Comparison of ENCODE assay signal across 8 cellular contexts in genomic region chr3:126982125-126982521, GRCh38. TPM values are rescaled to one million over a fixed set of nuclear protein-coding genes. Genes with fewer than 3 reads are reported as not detected.
DNase-seq lines count a peak whose midpoint lies in the region; ATAC-seq lines count a peak whose summit lies in the region.

No MANE protein-coding gene starts in this region.

- peaks cover 6 to 8% of the 10 kb centered on the region in 2 donors for H3K4me1 ChIP-seq in naive thymus-derived CD4-positive, alpha-beta T cell (ENCODE audit: control insufficient read depth in 2 of 2, insufficient read depth in 2 of 2, low read length in 2 of 2)
- peaks cover 0 to 48% (median 33%) of the 10 kb centered on the region in 5 donors for H3K4me1 ChIP-seq in subcutaneous abdominal adipose tissue (ENCODE audit: control insufficient read depth in 5 of 5, insufficient read depth in 5 of 5, low read length in 5 of 5)

- H3K4me3 ChIP-seq in naive thymus-derived CD4-positive, alpha-beta T cell (ENCODE audit: low read length) = peak overlapping the region; percentile 57
- peak overlapping the region in 4 of 5 donors; percentile 48 to 67 (median 53) for H3K4me3 ChIP-seq in subcutaneous abdominal adipose tissue (ENCODE audit: low read depth in 1 of 5, low read length in 5 of 5)

- H3K27me3 ChIP-seq in naive thymus-derived CD4-positive, alpha-beta T cell (ENCODE audit: control insufficient read depth in 2 of 2, insufficient read depth in 2 of 2, low read length in 2 of 2) = no peaks in the 10 kb centered on the region
- H3K27me3 ChIP-seq in subcutaneous abdominal adipose tissue (ENCODE audit: control insufficient read depth in 5 of 5, insufficient read depth in 4 of 5, low read length in 5 of 5) = peaks cover 0 to 4% (median 0%) of the 10 kb centered on the region in 5 donors

- POLR2A ChIA-PET in naive thymus-derived CD4-positive, alpha-beta T cell (lab: Charles Lee) = interaction anchor here (0.8 to 1.0 kb wide), 2 partner anchors 35 to 279 kb away, joined by 3 read pairs; no protein-coding TSS in a partner anchor

- no peaks in the 10 kb centered on the region for H3K36me3 ChIP-seq in naive thymus-derived CD4-positive, alpha-beta T cell (ENCODE audit: control insufficient read depth in 2 of 3, insufficient read depth in 3 of 3, low read length in 3 of 3)
- no peaks in the 10 kb centered on the region for H3K36me3 ChIP-seq in subcutaneous abdominal adipose tissue (ENCODE audit: control insufficient read depth in 5 of 5, insufficient read depth in 5 of 5, low read length in 5 of 5)

- H3K9me3 ChIP-seq in naive thymus-derived CD4-positive, alpha-beta T cell (ENCODE audit: control insufficient read depth in 2 of 3, low read length in 3 of 3) = no peaks in the 10 kb centered on the region
- no peaks in the 10 kb centered on the region for H3K9me3 ChIP-seq in subcutaneous abdominal adipose tissue (ENCODE audit: control insufficient read depth in 5 of 5, low read length in 5 of 5)

- intact Hi-C loops in dendritic cell treated with granulocyte-macrophage colony-stimulating factor and Interleukin-4, amounts not matched to agents 40 ng/mL and 50 ng/mL, for 4 days (cut with micrococcal nuclease) = loop anchor here (1.0 to 5.0 kb wide), 5 partner anchors 9 to 475 kb away; partner anchors contain the start of gene CHCHD6
- intact Hi-C loops in naive thymus-derived CD4-positive, alpha-beta T cell (cut with micrococcal nuclease) = loop anchor here (1.0 to 10.0 kb wide), 21 partner anchors 71 to 1607 kb away; partner anchors contain the start of genes CHCHD6 (in 2 of the 2), TPRA1 (in 2 of the 2), ABTB1 (in 1 of the 2) and OSBPL11 (in 1 of the 2)

- H3K36me3 Mint-ChIP-seq in dendritic cell treated with granulocyte-macrophage colony-stimulating factor and Interleukin-4, amounts not matched to agents 40 ng/mL and 50 ng/mL, for 4 days (ENCODE audit: low read depth) = no peaks in the 10 kb centered on the region
- H3K36me3 Mint-ChIP-seq in naive thymus-derived CD4-positive, alpha-beta T cell = no peaks in the 10 kb centered on the region

- no peaks in the 10 kb centered on the region for H3K9me3 Mint-ChIP-seq in dendritic cell treated with granulocyte-macrophage colony-stimulating factor and Interleukin-4, amounts not matched to agents 40 ng/mL and 50 ng/mL, for 4 days
- H3K9me3 Mint-ChIP-seq in naive thymus-derived CD4-positive, alpha-beta T cell = peaks cover 0 to 2% (median 0%) of the 10 kb centered on the region in 11 donors

- CTCF ChIA-PET in naive thymus-derived CD4-positive, alpha-beta T cell (lab: Charles Lee) = interaction anchor here (0.7 to 1.2 kb wide), 3 partner anchors 11 to 55 kb away, joined by 3 to 4 read pairs (median 3); no protein-coding TSS in a partner anchor

- peak overlapping the region; percentile 90 for H3K27ac Mint-ChIP-seq in dendritic cell treated with granulocyte-macrophage colony-stimulating factor and Interleukin-4, amounts not matched to agents 40 ng/mL and 50 ng/mL, for 4 days
- H3K27ac Mint-ChIP-seq in naive thymus-derived CD4-positive, alpha-beta T cell = peak overlapping the region; percentile 79 to 96 (median 90)

- H3K9ac ChIP-seq in subcutaneous abdominal adipose tissue (ENCODE audit: low read length in 5 of 5) = peak overlapping the region in 2 of 5 donors; percentile 37 to 74

- peak overlapping the region; percentile 91 for H3K27ac ChIP-seq in naive thymus-derived CD4-positive, alpha-beta T cell (ENCODE audit: low read depth, low read length)
- no peak overlapping the region for H3K27ac ChIP-seq in subcutaneous abdominal adipose tissue (ENCODE audit: low read depth, low read length)

- peak; percentile 38 for ATAC-seq in HG03064 (IDR thresholded peaks at IDR 0.05; ENCODE audit: low read depth, unreplicated experiment)
- ATAC-seq in naive thymus-derived CD4-positive, alpha-beta T cell = peak; percentile 49

- peaks cover 55% of the 10 kb centered on the region for H3K4me1 Mint-ChIP-seq in dendritic cell treated with granulocyte-macrophage colony-stimulating factor and Interleukin-4, amounts not matched to agents 40 ng/mL and 50 ng/mL, for 4 days (ENCODE audit: low read depth)
- peaks cover 0 to 28% (median 9%) of the 10 kb centered on the region in 7 donors for H3K4me1 Mint-ChIP-seq in naive thymus-derived CD4-positive, alpha-beta T cell

- H3K4me3 Mint-ChIP-seq in dendritic cell treated with granulocyte-macrophage colony-stimulating factor and Interleukin-4, amounts not matched to agents 40 ng/mL and 50 ng/mL, for 4 days = peak overlapping the region; percentile 73
- peak overlapping the region; percentile 83 to 92 (median 88) for H3K4me3 Mint-ChIP-seq in naive thymus-derived CD4-positive, alpha-beta T cell

- peak; percentile 18 to 33 for DNase-seq in activated CD8-positive, alpha-beta memory T cell treated with anti-CD3 and anti-CD28 coated beads for 1 hour (ENCODE audit: extremely low read depth in 1 of 2, low read depth in 1 of 2)
- no peak for DNase-seq in activated CD8-positive, alpha-beta memory T cell treated with anti-CD3 and anti-CD28 coated beads, Interleukin-2, amount 50 U/mL, for 48 hours
- DNase-seq in T follicular helper cell (ENCODE audit: low read depth) = peak; percentile 38
- peak in 2 of 9 donors; percentile 67 to 70 for DNase-seq in naive thymus-derived CD4-positive, alpha-beta T cell
- no peak for DNase-seq in NCI-H510A treated with DMSO at 0.1 percent for 48 hours (lab: John Stamatoyannopoulos, UW)

- H3K27me3 Mint-ChIP-seq in dendritic cell treated with granulocyte-macrophage colony-stimulating factor and Interleukin-4, amounts not matched to agents 40 ng/mL and 50 ng/mL, for 4 days = peaks cover 71% of the 10 kb centered on the region
- peaks cover 5 to 19% (median 11%) of the 10 kb centered on the region in 5 donors for H3K27me3 Mint-ChIP-seq in naive thymus-derived CD4-positive, alpha-beta T cell

RNA-seq across cellular contexts. Expression of gene PLXNA1, which starts 0.8 kb away (rescaled TPM):
- total RNA-seq in naive thymus-derived CD4-positive, alpha-beta T cell = 10 to 100 TPM in 3 of 5 experiments, 1 to 10 TPM in 2; 7.8 to 16.8 (median 10.7) TPM
- 1 to 10 TPM in 1 of 2 donors, under 1 TPM in 1; 0.27 to 1.6 TPM for polyA plus RNA-seq in naive thymus-derived CD4-positive, alpha-beta T cell

Comparison
In these comparisons a context has a peak if more than half of its experiments do, and no peak if none do; other contexts are left out.
1. DNase-seq: peak in activated CD8-positive, alpha-beta memory T cell treated with anti-CD3 and anti-CD28 coated beads for 1 hour (2 of 2) and T follicular helper cell (single experiment); none in activated CD8-positive, alpha-beta memory T cell treated with anti-CD3 and anti-CD28 coated beads, Interleukin-2, amount 50 U/mL, for 48 hours (single experiment) and NCI-H510A treated with DMSO at 0.1 percent for 48 hours (single experiment).